10 cellular contexts compared by ENCODE assay signal in the genomic region with DNA sequence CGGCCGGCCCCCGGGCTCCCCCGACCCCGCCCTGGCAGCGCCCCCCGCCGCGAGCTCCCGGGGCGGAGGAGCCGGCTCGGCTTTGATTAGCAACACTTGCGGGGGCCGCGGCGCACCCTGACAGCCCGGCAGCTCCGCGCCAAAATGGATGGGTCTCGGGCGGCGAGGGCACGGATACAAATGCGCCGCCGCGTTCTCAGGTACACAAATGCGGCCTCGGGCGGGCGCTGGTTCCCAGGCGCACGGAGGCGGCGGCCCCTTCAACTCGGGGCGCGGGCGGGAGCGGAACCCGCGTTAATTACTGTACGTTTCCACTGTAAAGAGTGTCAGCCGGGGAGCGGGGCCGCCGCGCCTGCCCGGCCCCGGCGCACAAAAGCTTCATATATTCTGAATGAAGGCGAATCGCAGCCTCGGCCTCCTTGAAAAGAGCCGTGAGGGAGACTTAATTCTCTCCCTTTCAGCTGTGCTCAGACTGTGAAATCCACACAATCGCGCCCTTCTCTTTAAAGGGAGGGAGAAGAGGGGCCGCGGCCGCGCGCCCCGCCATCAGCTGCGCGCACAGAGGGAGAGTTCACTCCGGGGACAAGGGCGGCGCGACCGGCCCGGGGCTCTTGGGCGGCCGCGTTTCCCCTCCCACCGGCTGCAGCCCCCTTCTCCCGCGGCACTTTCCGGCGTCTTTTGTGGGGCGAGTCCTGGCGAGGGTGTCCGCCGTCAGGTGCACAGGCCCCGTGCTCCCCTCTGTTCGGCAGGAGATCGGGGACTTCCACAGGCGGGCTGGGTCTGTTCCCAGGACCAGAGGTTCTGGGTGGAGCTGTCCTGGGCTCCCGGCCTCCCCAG. TPM values are rescaled to one million over a fixed set of nuclear protein-coding genes. Genes with fewer than 3 reads are reported as not detected.
DNase-seq lines count a peak whose midpoint lies in the region; ATAC-seq and TF ChIP-seq lines count a peak whose summit lies in the region.
"Had no signal": no experiment of that assay in that cellular context is flagged by ENCODE, and none has a peak within 500 bp of the region (broad histone marks: within the 10 kb centered on the region; RNA-seq: fewer than 3 reads in every experiment).

No MANE protein-coding gene starts in this region.

- H3K27me3 ChIP-seq in Caco-2 (replicated peaks; ENCODE audit: control insufficient read depth, insufficient read depth, low read length), result no peaks in the 10 kb centered on the region
- H3K27me3 ChIP-seq in esophagus (ENCODE audit: control insufficient read depth in 1 of 2, insufficient read depth in 2 of 2, low read length in 2 of 2), result no peaks in the 10 kb centered on the region

- intact Hi-C loops in Caco-2 (cut with micrococcal nuclease; ENCODE audit: unreplicated experiment), result loop anchor here (1.0 to 5.0 kb wide), 2 partner anchors 41 to 332 kb away; no protein-coding TSS in a partner anchor

- peak overlapping the region; percentile 76 for H3K4me3 Mint-ChIP-seq in Caco-2 (ENCODE audit: unreplicated experiment)

- no peak overlapping the region for H3K27ac ChIP-seq in esophagus (ENCODE audit: low read depth in 2 of 2, low read length in 1 of 2)

- H3K4me1 Mint-ChIP-seq in Caco-2 (ENCODE audit: low read depth, unreplicated experiment), result peaks cover 6% of the 10 kb centered on the region

- H3K4me3 ChIP-seq in Caco-2 (ENCODE audit: low read depth, low read length), result peak overlapping the region; percentile 66
- peak overlapping the region; percentile 36 to 44 for H3K4me3 ChIP-seq in esophagus (ENCODE audit: low read depth in 1 of 2, low read length in 2 of 2)
- H3K4me3 ChIP-seq: lung had no signal

- BruUV-seq in Caco-2 (replicated peaks; lab: Mats Ljungman, UMichigan), result no TSS peak

- no peaks in the 10 kb centered on the region for H3K9me3 Mint-ChIP-seq in Caco-2 (ENCODE audit: unreplicated experiment)

- CTCF ChIA-PET in Caco-2 (lab: Charles Lee), result interaction anchor here (0.5 to 4.3 kb wide), 11 partner anchors 8 to 864 kb away, joined by 3 to 18 read pairs (median 4); no protein-coding TSS in a partner anchor

- no peaks in the 10 kb centered on the region for H3K9me3 ChIP-seq in Caco-2
- no peaks in the 10 kb centered on the region for H3K9me3 ChIP-seq in esophagus (ENCODE audit: control insufficient read depth in 2 of 2, insufficient read depth in 1 of 2, low read depth in 1 of 2, low read length in 1 of 2)

- 2 to 3% methylated on average over 83 to 89 of the region's 89 CpGs for WGBS in esophagus, 2 donors

- no peaks in the 10 kb centered on the region for H3K36me3 Mint-ChIP-seq in Caco-2 (ENCODE audit: insufficient read depth, unreplicated experiment)

- no peaks in the 10 kb centered on the region for H3K4me1 ChIP-seq in Caco-2
- peaks cover 2 to 3% of the 10 kb centered on the region in 2 donors for H3K4me1 ChIP-seq in esophagus (ENCODE audit: control insufficient read depth in 2 of 2, insufficient read depth in 2 of 2, low read length in 1 of 2)

- ATAC-seq in omental fat pad (ENCODE audit: low FRiP score), result peak; percentile 44

- peak in 1 of 2 experiments; percentile 62 for DNase-seq in Caco-2
- peak; percentile 24 for DNase-seq in NCI-H510A treated with DMSO at 0.1 percent for 48 hours (lab: John Stamatoyannopoulos, UW)
- DNase-seq in omental fat pad (ENCODE audit: low spot score), result no peak
- DNase-seq in DMS53 treated with DMSO at 0.1 percent for 48 hours (lab: John Stamatoyannopoulos, UW; ENCODE audit: unreplicated experiment), result no peak
- no peak for DNase-seq in GF-D8 (lab: John Stamatoyannopoulos, UW)
- DNase-seq in NCI-H2029 treated with DMSO at 0.1 percent for 48 hours (lab: John Stamatoyannopoulos, UW), result no peak
- no peak for DNase-seq in activated CD4-positive, alpha-beta T cell treated with anti-CD3 and anti-CD28 coated beads, Interleukin-2, amount 50 U/mL, for 48 hours
- DNase-seq: activated naive CD4-positive, alpha-beta T cell had no signal

- TF ChIP-seq CTCF in Caco-2 (IDR thresholded peaks at IDR 0.05; ENCODE audit: insufficient read depth in 1 of 2, low read depth in 1 of 2, low read length in 1 of 2, severe bottlenecking in 1 of 2, unreplicated experiment in 1 of 2), result no peak
- no peak for TF ChIP-seq CTCF in omental fat pad (IDR thresholded peaks at IDR 0.05)

- H3K27me3 Mint-ChIP-seq in Caco-2 (ENCODE audit: insufficient read depth, unreplicated experiment), result no peaks in the 10 kb centered on the region

- POLR2A ChIA-PET in Caco-2 (lab: Charles Lee), result interaction anchor here (0.6 kb wide), 2 partner anchors 126 to 1697 kb away, joined by 5 read pairs; partner anchors contain the start of gene FAF2

- H3K27ac Mint-ChIP-seq in Caco-2 (ENCODE audit: unreplicated experiment), result no peak overlapping the region

- H3K36me3 ChIP-seq in Caco-2 (ENCODE audit: control insufficient read depth, insufficient read depth, low read length) (no peaks in the 10 kb centered on the region), esophagus (ENCODE audit: control insufficient read depth in 2 of 2, insufficient read depth in 2 of 2, low read length in 1 of 2) (no peaks in the 10 kb centered on the region)

RNA-seq across cellular contexts. Expression of gene MSX2, which starts 27.0 kb away (rescaled TPM):
- total RNA-seq in Caco-2 (2022), result 59.7 and 64.4 TPM in 2 replicates
- polyA plus RNA-seq in esophagus, result under 1 TPM; 0.55 to 0.56 TPM
- 1 to 10 TPM in 2 of 4 donors, under 1 TPM in 1, not detected in 1; 0.75 to 1.4 (median 1.2) TPM for total RNA-seq in omental fat pad

Comparison
In these comparisons a context has a peak if more than half of its experiments do, and no peak if none do; other contexts are left out.
1. RNA of gene MSX2, which starts 27.0 kb away (total RNA-seq): 59.7 to 64.4 TPM in Caco-2; 0.75 to 1.4 TPM in omental fat pad; every median in the first group is over 10 times any median in the second.